ENCODE assay signal across 19 cellular contexts in the genomic region with DNA sequence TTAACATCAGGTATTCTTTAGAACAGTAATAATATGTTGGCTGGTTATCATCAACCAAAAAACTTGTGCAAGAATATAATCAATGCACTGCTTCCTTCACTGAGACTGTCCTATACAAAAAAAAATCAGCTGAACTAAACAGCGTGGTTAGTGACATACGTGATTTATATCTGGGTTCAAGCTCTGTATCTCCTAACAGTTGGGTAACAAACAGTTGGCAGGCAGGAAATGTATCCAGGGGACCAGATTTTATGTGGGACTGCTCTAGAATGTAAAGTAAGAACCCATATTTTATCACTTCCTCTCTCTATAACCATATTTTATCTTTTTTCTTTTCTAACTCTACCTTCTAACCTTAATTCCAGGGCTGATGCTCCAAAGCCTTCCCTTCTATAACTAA.
"Had no signal": no experiment of that assay in that cellular context is flagged by ENCODE, and none has a peak within 500 bp of the region (broad histone marks: within the 10 kb centered on the region; RNA-seq: fewer than 3 reads in every experiment).

No MANE protein-coding gene starts in this region.

- DNase-seq: activated B cell treated with CpG ODN at 0.5 μM for 24 hours; activated CD4-positive, alpha-beta T cell treated with anti-CD3 and anti-CD28 coated beads for 36 hours; activated CD4-positive, alpha-beta T cell treated with anti-CD3 and anti-CD28 coated beads, Interleukin-2, amount 50 U/mL, for 4 hours; activated CD8-positive, alpha-beta memory T cell treated with anti-CD3 and anti-CD28 coated beads for 24 hours; activated CD8-positive, alpha-beta memory T cell treated with anti-CD3 and anti-CD28 coated beads, Interleukin-2, amount 50 U/mL, for 4 hours; activated naive CD8-positive, alpha-beta T cell treated with anti-CD3 and anti-CD28 coated beads for 36 hours; activated T-cell treated with anti-CD3 and anti-CD28 coated beads, Interleukin-2, amount 50 U/mL, for 24 hours; amygdala; colonic mucosa; dorsolateral prefrontal cortex; endodermal cell; esophagus squamous epithelium; heart left ventricle; islet precursor cell; left cardiac atrium; stimulated activated CD4-positive, alpha-beta T cell treated with anti-CD3 and anti-CD28 coated beads, Interleukin-12 subunit alpha, Interleukin-12 subunit beta, amount 100 ng/mL, for 4 hours had no signal

- H3K36me3 ChIP-seq: prostate gland had no signal

- H3K27me3 ChIP-seq: colonic mucosa, dorsolateral prefrontal cortex, esophagus squamous epithelium, gastroesophageal sphincter, heart left ventricle, tibial nerve had no signal

- H3K9me3 ChIP-seq: colonic mucosa, esophagus squamous epithelium, gastroesophageal sphincter, heart left ventricle, prostate gland, tibial nerve had no signal

- H3K27ac ChIP-seq: colonic mucosa, dorsolateral prefrontal cortex, esophagus squamous epithelium, gastroesophageal sphincter, heart left ventricle, prostate gland, tibial nerve had no signal

- H3K4me1 ChIP-seq: colonic mucosa, prostate gland had no signal

- H3K4me3 ChIP-seq: colonic mucosa, dorsolateral prefrontal cortex, esophagus squamous epithelium, gastroesophageal sphincter, heart left ventricle, prostate gland, tibial nerve had no signal
